1 cellular context compared by ENCODE assay signal in the genomic region with DNA sequence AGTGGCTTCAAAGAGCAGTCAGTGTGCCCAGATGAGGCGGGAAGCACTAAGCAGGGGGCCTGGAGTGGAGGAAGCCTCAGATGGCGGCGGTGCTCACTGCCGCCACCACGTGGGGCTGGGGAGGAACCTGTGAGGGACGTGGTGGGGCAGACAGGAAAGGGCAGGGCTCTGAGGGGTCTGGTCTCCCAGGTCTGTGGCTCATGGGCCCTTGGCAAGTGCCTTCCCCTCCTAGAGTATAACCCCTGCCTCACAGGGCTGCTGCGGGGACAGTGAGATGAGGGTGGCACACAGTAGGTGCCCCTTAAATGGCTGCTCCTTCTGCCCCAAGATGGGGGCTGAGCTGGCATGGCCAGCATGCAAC.
TF ChIP-seq lines count a peak whose summit lies in the region.

No MANE protein-coding gene starts in this region.

TF ChIP-seq in HepG2, 621 proteins besides CTCF, POLR2A, EP300 and RAD21 (continued from another document):
- TF ChIP-seq POLR2G (IDR thresholded peaks at IDR 0.05; ENCODE audit: low read depth, low read length) (0 out of 2 replicates have a peak, but pooled peaks have one; percentile 33), AGO1 (IDR thresholded peaks at IDR 0.05; ENCODE audit: low read depth, low read length, poor library complexity, severe bottlenecking) (peak; percentile 84), POLR2AphosphoS5 (IDR thresholded peaks at IDR 0.05; ENCODE audit: low read depth, low read length) (peak; percentile 29; the same call in 1 of the 2 replicates), NONO (IDR thresholded peaks at IDR 0.05) (no peak), NONO (CRISPR knock-in tag; conservative IDR thresholded peaks at IDR 0.05) (0 out of 2 replicates have a peak, but pooled peaks have one; percentile 10), ELF4 (CRISPR knock-in tag; IDR thresholded peaks at IDR 0.05; ENCODE audit: borderline replicate concordance) (no peak), FOXC1 (CRISPR knock-in tag; IDR thresholded peaks at IDR 0.05; ENCODE audit: borderline replicate concordance) (0 out of 2 replicates have a peak, but pooled peaks have one; percentile 45), RFXANK (CRISPR knock-in tag; IDR thresholded peaks at IDR 0.05) (no peak), JARID2 (CRISPR knock-in tag; IDR thresholded peaks at IDR 0.05; ENCODE audit: insufficient replicate concordance) (no peak), SYNCRIP (IDR thresholded peaks at IDR 0.05; ENCODE audit: insufficient read depth, low read depth, low read length) (no peak), MTA1 (CRISPR knock-in tag; IDR thresholded peaks at IDR 0.05; ENCODE audit: borderline replicate concordance) (peak; percentile 37; the same call in 1 of the 2 replicates), GATAD1 (CRISPR knock-in tag; IDR thresholded peaks at IDR 0.05) (no peak), TBP (CRISPR knock-in tag; IDR thresholded peaks at IDR 0.05) (no peak), SCMH1 (CRISPR knock-in tag; IDR thresholded peaks at IDR 0.05; ENCODE audit: borderline replicate concordance) (no peak), ZFX (CRISPR knock-in tag; IDR thresholded peaks at IDR 0.05; ENCODE audit: low read depth) (peak; percentile 29; the same call in 1 of the 2 replicates), AKAP8 (CRISPR knock-in tag; IDR thresholded peaks at IDR 0.05) (peak; percentile 90; the same call in 1 of the 2 replicates), ARNT (IDR thresholded peaks at IDR 0.05) (no peak)
- TF ChIP-seq, protein P1, sequence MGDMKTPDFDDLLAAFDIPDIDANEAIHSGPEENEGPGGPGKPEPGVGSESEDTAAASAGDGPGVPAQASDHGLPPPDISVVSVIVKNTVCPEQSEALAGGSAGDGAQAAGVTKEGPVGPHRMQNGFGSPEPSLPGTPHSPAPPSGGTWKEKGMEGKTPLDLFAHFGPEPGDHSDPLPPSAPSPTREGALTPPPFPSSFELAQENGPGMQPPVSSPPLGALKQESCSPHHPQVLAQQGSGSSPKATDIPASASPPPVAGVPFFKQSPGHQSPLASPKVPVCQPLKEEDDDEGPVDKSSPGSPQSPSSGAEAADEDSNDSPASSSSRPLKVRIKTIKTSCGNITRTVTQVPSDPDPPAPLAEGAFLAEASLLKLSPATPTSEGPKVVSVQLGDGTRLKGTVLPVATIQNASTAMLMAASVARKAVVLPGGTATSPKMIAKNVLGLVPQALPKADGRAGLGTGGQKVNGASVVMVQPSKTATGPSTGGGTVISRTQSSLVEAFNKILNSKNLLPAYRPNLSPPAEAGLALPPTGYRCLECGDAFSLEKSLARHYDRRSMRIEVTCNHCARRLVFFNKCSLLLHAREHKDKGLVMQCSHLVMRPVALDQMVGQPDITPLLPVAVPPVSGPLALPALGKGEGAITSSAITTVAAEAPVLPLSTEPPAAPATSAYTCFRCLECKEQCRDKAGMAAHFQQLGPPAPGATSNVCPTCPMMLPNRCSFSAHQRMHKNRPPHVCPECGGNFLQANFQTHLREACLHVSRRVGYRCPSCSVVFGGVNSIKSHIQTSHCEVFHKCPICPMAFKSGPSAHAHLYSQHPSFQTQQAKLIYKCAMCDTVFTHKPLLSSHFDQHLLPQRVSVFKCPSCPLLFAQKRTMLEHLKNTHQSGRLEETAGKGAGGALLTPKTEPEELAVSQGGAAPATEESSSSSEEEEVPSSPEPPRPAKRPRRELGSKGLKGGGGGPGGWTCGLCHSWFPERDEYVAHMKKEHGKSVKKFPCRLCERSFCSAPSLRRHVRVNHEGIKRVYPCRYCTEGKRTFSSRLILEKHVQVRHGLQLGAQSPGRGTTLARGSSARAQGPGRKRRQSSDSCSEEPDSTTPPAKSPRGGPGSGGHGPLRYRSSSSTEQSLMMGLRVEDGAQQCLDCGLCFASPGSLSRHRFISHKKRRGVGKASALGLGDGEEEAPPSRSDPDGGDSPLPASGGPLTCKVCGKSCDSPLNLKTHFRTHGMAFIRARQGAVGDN (CRISPR knock-in tag; IDR thresholded peaks at IDR 0.05) = peak; percentile 63
- TF ChIP-seq, protein P2, sequence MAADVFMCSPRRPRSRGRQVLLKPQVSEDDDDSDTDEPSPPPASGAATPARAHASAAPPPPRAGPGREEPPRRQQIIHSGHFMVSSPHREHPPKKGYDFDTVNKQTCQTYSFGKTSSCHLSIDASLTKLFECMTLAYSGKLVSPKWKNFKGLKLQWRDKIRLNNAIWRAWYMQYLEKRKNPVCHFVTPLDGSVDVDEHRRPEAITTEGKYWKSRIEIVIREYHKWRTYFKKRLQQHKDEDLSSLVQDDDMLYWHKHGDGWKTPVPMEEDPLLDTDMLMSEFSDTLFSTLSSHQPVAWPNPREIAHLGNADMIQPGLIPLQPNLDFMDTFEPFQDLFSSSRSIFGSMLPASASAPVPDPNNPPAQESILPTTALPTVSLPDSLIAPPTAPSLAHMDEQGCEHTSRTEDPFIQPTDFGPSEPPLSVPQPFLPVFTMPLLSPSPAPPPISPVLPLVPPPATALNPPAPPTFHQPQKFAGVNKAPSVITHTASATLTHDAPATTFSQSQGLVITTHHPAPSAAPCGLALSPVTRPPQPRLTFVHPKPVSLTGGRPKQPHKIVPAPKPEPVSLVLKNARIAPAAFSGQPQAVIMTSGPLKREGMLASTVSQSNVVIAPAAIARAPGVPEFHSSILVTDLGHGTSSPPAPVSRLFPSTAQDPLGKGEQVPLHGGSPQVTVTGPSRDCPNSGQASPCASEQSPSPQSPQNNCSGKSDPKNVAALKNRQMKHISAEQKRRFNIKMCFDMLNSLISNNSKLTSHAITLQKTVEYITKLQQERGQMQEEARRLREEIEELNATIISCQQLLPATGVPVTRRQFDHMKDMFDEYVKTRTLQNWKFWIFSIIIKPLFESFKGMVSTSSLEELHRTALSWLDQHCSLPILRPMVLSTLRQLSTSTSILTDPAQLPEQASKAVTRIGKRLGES (CRISPR knock-in tag; IDR thresholded peaks at IDR 0.05; ENCODE audit: borderline replicate concordance) = no peak
- TF ChIP-seq, protein P3, sequence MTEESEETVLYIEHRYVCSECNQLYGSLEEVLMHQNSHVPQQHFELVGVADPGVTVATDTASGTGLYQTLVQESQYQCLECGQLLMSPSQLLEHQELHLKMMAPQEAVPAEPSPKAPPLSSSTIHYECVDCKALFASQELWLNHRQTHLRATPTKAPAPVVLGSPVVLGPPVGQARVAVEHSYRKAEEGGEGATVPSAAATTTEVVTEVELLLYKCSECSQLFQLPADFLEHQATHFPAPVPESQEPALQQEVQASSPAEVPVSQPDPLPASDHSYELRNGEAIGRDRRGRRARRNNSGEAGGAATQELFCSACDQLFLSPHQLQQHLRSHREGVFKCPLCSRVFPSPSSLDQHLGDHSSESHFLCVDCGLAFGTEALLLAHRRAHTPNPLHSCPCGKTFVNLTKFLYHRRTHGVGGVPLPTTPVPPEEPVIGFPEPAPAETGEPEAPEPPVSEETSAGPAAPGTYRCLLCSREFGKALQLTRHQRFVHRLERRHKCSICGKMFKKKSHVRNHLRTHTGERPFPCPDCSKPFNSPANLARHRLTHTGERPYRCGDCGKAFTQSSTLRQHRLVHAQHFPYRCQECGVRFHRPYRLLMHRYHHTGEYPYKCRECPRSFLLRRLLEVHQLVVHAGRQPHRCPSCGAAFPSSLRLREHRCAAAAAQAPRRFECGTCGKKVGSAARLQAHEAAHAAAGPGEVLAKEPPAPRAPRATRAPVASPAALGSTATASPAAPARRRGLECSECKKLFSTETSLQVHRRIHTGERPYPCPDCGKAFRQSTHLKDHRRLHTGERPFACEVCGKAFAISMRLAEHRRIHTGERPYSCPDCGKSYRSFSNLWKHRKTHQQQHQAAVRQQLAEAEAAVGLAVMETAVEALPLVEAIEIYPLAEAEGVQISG (CRISPR knock-in tag; IDR thresholded peaks at IDR 0.05) = 0 out of 2 replicates have a peak, but pooled peaks have one; percentile 21
- TF ChIP-seq, protein P4, sequence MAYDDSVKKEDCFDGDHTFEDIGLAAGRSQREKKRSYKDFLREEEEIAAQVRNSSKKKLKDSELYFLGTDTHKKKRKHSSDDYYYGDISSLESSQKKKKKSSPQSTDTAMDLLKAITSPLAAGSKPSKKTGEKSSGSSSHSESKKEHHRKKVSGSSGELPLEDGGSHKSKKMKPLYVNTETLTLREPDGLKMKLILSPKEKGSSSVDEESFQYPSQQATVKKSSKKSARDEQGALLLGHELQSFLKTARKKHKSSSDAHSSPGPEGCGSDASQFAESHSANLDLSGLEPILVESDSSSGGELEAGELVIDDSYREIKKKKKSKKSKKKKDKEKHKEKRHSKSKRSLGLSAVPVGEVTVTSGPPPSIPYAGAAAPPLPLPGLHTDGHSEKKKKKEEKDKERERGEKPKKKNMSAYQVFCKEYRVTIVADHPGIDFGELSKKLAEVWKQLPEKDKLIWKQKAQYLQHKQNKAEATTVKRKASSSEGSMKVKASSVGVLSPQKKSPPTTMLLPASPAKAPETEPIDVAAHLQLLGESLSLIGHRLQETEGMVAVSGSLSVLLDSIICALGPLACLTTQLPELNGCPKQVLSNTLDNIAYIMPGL (CRISPR knock-in tag; IDR thresholded peaks at IDR 0.05; ENCODE audit: borderline replicate concordance in 1 of 2, low read depth in 1 of 2) = 0 out of 4 replicates have a peak, but pooled peaks of 1 of the 2 experiments have one; percentile 32
TF ChIP-seq in HepG2: peak in this region for 32.
